Comparison of ENCODE assay signal across 8 cellular contexts in genomic region chr1:150516616-150517015, GRCh38. TPM values are rescaled to one million over a fixed set of nuclear protein-coding genes. Genes with fewer than 3 reads are reported as not detected.
DNase-seq lines count a peak whose midpoint lies in the region; ATAC-seq and TF ChIP-seq lines count a peak whose summit lies in the region.

No MANE protein-coding gene starts in this region.

- H3K27ac Mint-ChIP-seq in nephron progenitor cell = no peak overlapping the region

- ATAC-seq in HG03159 (IDR thresholded peaks at IDR 0.05; ENCODE audit: unreplicated experiment) (no peak), GM21528 (IDR thresholded peaks at IDR 0.05; ENCODE audit: low FRiP score, unreplicated experiment) (no peak)

- H3K27me3 ChIP-seq in GM06990 (replicated peaks; ENCODE audit: control insufficient read depth, insufficient read depth, low read length) (no peaks in the 10 kb centered on the region), breast epithelium (no peaks in the 10 kb centered on the region)

- peak overlapping the region; percentile 68 for H3K4me3 ChIP-seq in GM06990 (replicated peaks; ENCODE audit: low read depth, low read length)
- peak overlapping the region; percentile 69 for H3K4me3 ChIP-seq in NB4 (ENCODE audit: low read depth, low read length)
- H3K4me3 ChIP-seq in breast epithelium = peak overlapping the region in 2 of 3 donors; percentile 63 to 66

- no peaks in the 10 kb centered on the region for H3K4me1 ChIP-seq in breast epithelium

- H3K4me1 Mint-ChIP-seq in nephron progenitor cell = peaks cover 45% of the 10 kb centered on the region

- H3K9me3 Mint-ChIP-seq in nephron progenitor cell = no peaks in the 10 kb centered on the region

- no peaks in the 10 kb centered on the region for H3K27me3 Mint-ChIP-seq in nephron progenitor cell (ENCODE audit: low read depth, poor library complexity)

- peaks cover 15% of the 10 kb centered on the region for H3K36me3 Mint-ChIP-seq in nephron progenitor cell (ENCODE audit: low read depth)

- intact Hi-C loops in breast epithelium (cut with DNase I; ENCODE audit: low total_unique reads) = no loop called here

- TF ChIP-seq POLR2A in NB4 (IDR thresholded peaks at IDR 0.05; ENCODE audit: extremely low read depth, insufficient read length) (no peak), breast epithelium (IDR thresholded peaks at IDR 0.05) (no peak)

- no peak for DNase-seq in GM06990 (ENCODE audit: extremely low read depth, insufficient read length)
- peak; percentile 55 for DNase-seq in NB4 (ENCODE audit: low read depth)
- no peak for DNase-seq in breast epithelium (ENCODE audit: low spot score in 2 of 2)
- no peak for DNase-seq in nephron progenitor cell
- DNase-seq in AG08395 (ENCODE audit: low spot score) = no peak
- DNase-seq in dedifferentiated amniotic fluid mesenchymal stem cell (ENCODE audit: extremely low spot score) = no peak

- H3K9me3 ChIP-seq in breast epithelium = no peaks in the 10 kb centered on the region

- peak overlapping the region; percentile 82 for H3K4me3 Mint-ChIP-seq in nephron progenitor cell

- peak overlapping the region in 1 of 2 donors; percentile 68 for H3K27ac ChIP-seq in breast epithelium

- TF ChIP-seq CTCF in GM06990 (IDR thresholded peaks at IDR 0.05; ENCODE audit: insufficient read depth, low read length, poor library complexity, severe bottlenecking) (no peak), NB4 (IDR thresholded peaks at IDR 0.05; ENCODE audit: low read depth, low read length) (no peak), breast epithelium (IDR thresholded peaks at IDR 0.05) (no peak), nephron progenitor cell (IDR thresholded peaks at IDR 0.05) (no peak)

- H3K36me3 ChIP-seq in GM06990 (ENCODE audit: control insufficient read depth, insufficient read depth, low read length) (no peaks in the 10 kb centered on the region; the same call in none of the 2 replicates), breast epithelium (no peaks in the 10 kb centered on the region)

RNA-seq across cellular contexts. Expression of gene FALEC, which starts 1.1 kb away (rescaled TPM):
- 1 to 10 TPM in 1 of 3 donors, not detected in 2; 2.2 TPM for total RNA-seq in breast epithelium

RNA-seq across cellular contexts. Expression of gene ECM1, which starts 8.7 kb away (rescaled TPM):
- total RNA-seq in breast epithelium = 10 to 100 TPM in 2 of 3 donors, 1 to 10 TPM in 1; 4.0 to 53.3 (median 10.2) TPM

RNA-seq across cellular contexts. Expression of gene TARS2, which starts 29.4 kb away (rescaled TPM):
- 10 to 100 TPM; 12.1 to 21.4 (median 19.9) TPM for total RNA-seq in breast epithelium

RNA-seq across cellular contexts. Expression of gene ADAMTSL4, which starts 32.6 kb away (rescaled TPM):
- total RNA-seq in breast epithelium = 10 to 100 TPM; 11.3 to 31.8 (median 30.2) TPM
